Comparison of ENCODE assay signal across 8 cellular contexts in genomic region chr7:69599879-69600764, GRCh38. TPM values are rescaled to one million over a fixed set of nuclear protein-coding genes. Genes with fewer than 3 reads are reported as not detected.
DNase-seq lines count a peak whose midpoint lies in the region; ATAC-seq and TF ChIP-seq lines count a peak whose summit lies in the region.

No MANE protein-coding gene starts in this region.

- no peak for DNase-seq in HEK293T (ENCODE audit: extremely low spot score)

- peaks cover 56% of the 10 kb centered on the region for H4K20me1 ChIP-seq in BLaER1

- H3K27me3 Mint-ChIP-seq in dendritic cell treated with granulocyte-macrophage colony-stimulating factor and Interleukin-4, amounts not matched to agents 40 ng/mL and 50 ng/mL, for 4 days, result peaks cover 32% of the 10 kb centered on the region
- peaks cover 8% of the 10 kb centered on the region for H3K27me3 Mint-ChIP-seq in nephron (ENCODE audit: low read depth)

- H3K4me2 ChIP-seq in BLaER1, result peak overlapping the region; percentile 88

- H3K9ac ChIP-seq in BLaER1, result peak overlapping the region; percentile 96

- H3K4me3 Mint-ChIP-seq in dendritic cell treated with granulocyte-macrophage colony-stimulating factor and Interleukin-4, amounts not matched to agents 40 ng/mL and 50 ng/mL, for 4 days, result peak overlapping the region; percentile 72
- no peak overlapping the region for H3K4me3 Mint-ChIP-seq in nephron

- CTCF ChIA-PET in HEK293T (lab: Yijun Ruan, JAX), result no interaction called here

- POLR2A ChIA-PET in HEK293T (lab: Yijun Ruan, JAX), result interaction anchor here (0.6 to 1.3 kb wide), 3 partner anchors 9 to 334 kb away, joined by 3 to 6 read pairs (median 3); no protein-coding TSS in a partner anchor

- H3K27ac ChIP-seq in BLaER1, result peak overlapping the region; percentile 94

- no peak for TF ChIP-seq CTCF in nephron (IDR thresholded peaks at IDR 0.05; ENCODE audit: unreplicated experiment in 3 of 3)

- H3K36me3 Mint-ChIP-seq in dendritic cell treated with granulocyte-macrophage colony-stimulating factor and Interleukin-4, amounts not matched to agents 40 ng/mL and 50 ng/mL, for 4 days (ENCODE audit: low read depth), result peaks cover 11% of the 10 kb centered on the region
- no peaks in the 10 kb centered on the region for H3K36me3 Mint-ChIP-seq in nephron (ENCODE audit: low read depth)

- intact Hi-C loops in dendritic cell treated with granulocyte-macrophage colony-stimulating factor and Interleukin-4, amounts not matched to agents 40 ng/mL and 50 ng/mL, for 4 days (cut with micrococcal nuclease), result no loop called here

- no peaks in the 10 kb centered on the region for H3K36me3 ChIP-seq in BLaER1

- H3K9me3 ChIP-seq in BLaER1, result no peaks in the 10 kb centered on the region

- no peak overlapping the region for H3K27ac Mint-ChIP-seq in dendritic cell treated with granulocyte-macrophage colony-stimulating factor and Interleukin-4, amounts not matched to agents 40 ng/mL and 50 ng/mL, for 4 days
- peak overlapping the region; percentile 65 to 88 (median 70) for H3K27ac Mint-ChIP-seq in nephron

- H3K4me3 ChIP-seq in BLaER1, result peak overlapping the region; percentile 97

- ATAC-seq in HG03039 (IDR thresholded peaks at IDR 0.05; ENCODE audit: unreplicated experiment) (no peak), esophagus mucosa (no peak), GM19395 (IDR thresholded peaks at IDR 0.05; ENCODE audit: unreplicated experiment) (no peak), HG03565 (IDR thresholded peaks at IDR 0.05; ENCODE audit: unreplicated experiment) (no peak)

- H3K27me3 ChIP-seq in BLaER1, result no peaks in the 10 kb centered on the region

- peaks cover 19% of the 10 kb centered on the region for H3K4me1 Mint-ChIP-seq in dendritic cell treated with granulocyte-macrophage colony-stimulating factor and Interleukin-4, amounts not matched to agents 40 ng/mL and 50 ng/mL, for 4 days (ENCODE audit: low read depth)
- no peaks in the 10 kb centered on the region for H3K4me1 Mint-ChIP-seq in nephron

- H3K4me1 ChIP-seq in BLaER1, result peaks cover 64% of the 10 kb centered on the region

- no peaks in the 10 kb centered on the region for H3K9me3 Mint-ChIP-seq in dendritic cell treated with granulocyte-macrophage colony-stimulating factor and Interleukin-4, amounts not matched to agents 40 ng/mL and 50 ng/mL, for 4 days
- H3K9me3 Mint-ChIP-seq in nephron, result no peaks in the 10 kb centered on the region

TF ChIP-seq in HEK293T, 16 proteins besides CTCF, POLR2A, EP300 and RAD21:
- no peak for TF ChIP-seq TARDBP (IDR thresholded peaks at IDR 0.05)
- TF ChIP-seq ELF4 (IDR thresholded peaks at IDR 0.05), result no peak
- no peak for TF ChIP-seq FOXM1 (IDR thresholded peaks at IDR 0.05; ENCODE audit: borderline replicate concordance)
- TF ChIP-seq SUZ12 (IDR thresholded peaks at IDR 0.05), result no peak
- TF ChIP-seq FOXA1 (IDR thresholded peaks at IDR 0.05), result no peak
- TF ChIP-seq SP1 (IDR thresholded peaks at IDR 0.05), result no peak
- TF ChIP-seq PKNOX1 (IDR thresholded peaks at IDR 0.05), result no peak
- TF ChIP-seq BHLHE40 (IDR thresholded peaks at IDR 0.05; ENCODE audit: borderline replicate concordance), result no peak
- TF ChIP-seq L3MBTL2 (conservative IDR thresholded peaks at IDR 0.05), result 0 out of 2 replicates have a peak, but pooled peaks have one; percentile 10
- no peak for TF ChIP-seq FOXK2 (IDR thresholded peaks at IDR 0.05)
- no peak for TF ChIP-seq HDGF (IDR thresholded peaks at IDR 0.05; ENCODE audit: borderline replicate concordance)
- no peak for TF ChIP-seq ARNT (IDR thresholded peaks at IDR 0.05)
- TF ChIP-seq NFRKB (IDR thresholded peaks at IDR 0.05), result no peak
- peak; percentile 64 for TF ChIP-seq ZNF384 (IDR thresholded peaks at IDR 0.05)
- no peak for TF ChIP-seq LEF1 (IDR thresholded peaks at IDR 0.05; ENCODE audit: borderline replicate concordance)
- TF ChIP-seq CTBP1 (IDR thresholded peaks at IDR 0.05; ENCODE audit: borderline replicate concordance), result no peak

RNA-seq across cellular contexts. Expression of gene AUTS2, which starts 1.8 kb away (rescaled TPM):
- 20.4 TPM for total RNA-seq in esophagus mucosa
